9 cellular contexts compared by ENCODE assay signal in the genomic region with DNA sequence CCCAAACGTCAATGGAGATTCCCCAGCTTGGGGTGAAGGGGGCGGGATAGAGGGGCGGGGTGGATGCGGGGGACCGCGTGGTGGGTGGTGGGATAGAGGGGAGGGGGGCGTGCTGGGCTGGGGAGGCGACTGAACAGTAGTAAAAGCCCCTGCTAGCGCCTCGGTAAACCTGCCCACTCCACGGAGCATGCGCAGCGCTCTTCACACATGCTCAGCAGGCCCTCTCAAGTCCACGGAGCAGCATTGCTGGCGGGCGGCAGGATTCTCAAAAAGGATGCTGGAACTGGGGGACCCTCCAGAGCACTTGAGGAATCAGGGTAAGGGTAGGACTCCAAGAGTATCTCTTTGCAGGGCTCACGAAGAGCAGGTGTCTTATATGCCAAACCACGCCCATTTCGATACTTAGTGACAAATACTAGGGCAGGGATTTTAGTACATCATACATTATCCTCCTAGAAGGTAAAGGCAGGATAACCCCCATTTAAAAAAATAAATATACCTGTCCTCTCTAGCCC. TPM values are rescaled to one million over a fixed set of nuclear protein-coding genes. Genes with fewer than 3 reads are reported as not detected.
DNase-seq lines count a peak whose midpoint lies in the region; ATAC-seq and TF ChIP-seq lines count a peak whose summit lies in the region.
"Had no signal": no experiment of that assay in that cellular context is flagged by ENCODE, and none has a peak within 500 bp of the region (broad histone marks: within the 10 kb centered on the region; RNA-seq: fewer than 3 reads in every experiment).

No MANE protein-coding gene starts in this region.

- H3K9ac ChIP-seq in HUES48 (ENCODE audit: low read depth, low read length): no peak overlapping the region

- H3K4me3 Mint-ChIP-seq in T-helper 17 cell: peak overlapping the region; percentile 47
- H3K4me3 Mint-ChIP-seq in neural crest cell: peak overlapping the region; percentile 93

- H3K4me1 ChIP-seq in HUES48 (ENCODE audit: control insufficient read depth, insufficient read depth, low read length): peaks cover 3% of the 10 kb centered on the region; the same call in 1 of the 2 replicates

- H3K4me1 Mint-ChIP-seq in T-helper 17 cell (no peaks in the 10 kb centered on the region), neural crest cell (peaks cover 10% of the 10 kb centered on the region)

- no peak for TF ChIP-seq CTCF in AG09309 (IDR thresholded peaks at IDR 0.05; ENCODE audit: control insufficient read depth, insufficient read depth, low read depth, low read length, missing control alignments)
- TF ChIP-seq CTCF in fibroblast of villous mesenchyme (IDR thresholded peaks at IDR 0.05; ENCODE audit: insufficient read depth, low read depth, low read length): no peak
- no peak for TF ChIP-seq CTCF in neural crest cell (conservative IDR thresholded peaks at IDR 0.05)

- H3K36me3 Mint-ChIP-seq in T-helper 17 cell (ENCODE audit: low read depth): no peaks in the 10 kb centered on the region
- H3K36me3 Mint-ChIP-seq in neural crest cell (ENCODE audit: low read depth): peaks cover 4% of the 10 kb centered on the region

- H3K9me3 Mint-ChIP-seq in neural crest cell: peaks cover 6% of the 10 kb centered on the region

- DNase-seq in AG09309 (ENCODE audit: low read depth): no peak
- no peak for DNase-seq in T-helper 17 cell
- DNase-seq in fibroblast of villous mesenchyme (ENCODE audit: low read depth): peak; percentile 18
- DNase-seq in neural crest cell (ENCODE audit: low read depth, low spot score): peak; percentile 44
- DNase-seq in GOT3 (lab: John Stamatoyannopoulos, UW): no peak
- no peak for DNase-seq in GF-D8 (lab: John Stamatoyannopoulos, UW)

- H3K36me3 ChIP-seq in HUES48 (ENCODE audit: control insufficient read depth, insufficient read depth, low read length): no peaks in the 10 kb centered on the region

- no peaks in the 10 kb centered on the region; the same call in 1 of the 2 replicates for H3K9me3 ChIP-seq in HUES48 (ENCODE audit: control insufficient read depth, insufficient read depth, low read length)
- no peaks in the 10 kb centered on the region for H3K9me3 ChIP-seq in T-helper 17 cell (ENCODE audit: control insufficient read depth, low read length, poor library complexity, severe bottlenecking)

- peak overlapping the region; percentile 49 for H3K4me3 ChIP-seq in AG09309 (ENCODE audit: control insufficient read depth, low read depth, low read length)
- peak overlapping the region; percentile 73 for H3K4me3 ChIP-seq in HUES48 (ENCODE audit: low read depth, low read length)
- H3K4me3 ChIP-seq in fibroblast of villous mesenchyme (ENCODE audit: low read depth, low read length): peak overlapping the region; percentile 48

- ATAC-seq in GM18519 (IDR thresholded peaks at IDR 0.05; ENCODE audit: low FRiP score, unreplicated experiment) (peak; percentile 61), T-helper 17 cell (no peak)
- ATAC-seq: HCT116 had no signal

- no peaks in the 10 kb centered on the region for H3K27me3 ChIP-seq in HUES48 (ENCODE audit: control insufficient read depth, insufficient read depth, low read length)

- H3K27ac ChIP-seq in HUES48 (ENCODE audit: low read depth, low read length): no peak overlapping the region

- H3K27ac Mint-ChIP-seq in T-helper 17 cell (no peak overlapping the region), neural crest cell (ENCODE audit: unreplicated experiment) (no peak overlapping the region)

- peaks cover 4% of the 10 kb centered on the region for H3K27me3 Mint-ChIP-seq in T-helper 17 cell
- H3K27me3 Mint-ChIP-seq in neural crest cell (ENCODE audit: low read depth): no peaks in the 10 kb centered on the region

RNA-seq across cellular contexts. Expression of a gene that starts 0.4 kb away (rescaled TPM):
- under 1 TPM; 0.05 to 0.30 TPM for total RNA-seq in T-helper 17 cell
- 7.4 and 16.8 TPM in 2 replicates for total RNA-seq in fibroblast of villous mesenchyme
- total RNA-seq in neural crest cell: 7.8 and 8.8 TPM in 2 replicates

Comparison
In these comparisons a context has a peak if more than half of its experiments do, and no peak if none do; other contexts are left out.
1. DNase-seq: peak in fibroblast of villous mesenchyme (single experiment) and neural crest cell (single experiment); none in AG09309 (single experiment), T-helper 17 cell (0 of 3), GOT3 (single experiment) and GF-D8 (single experiment).
2. Peak in every context shown above with its lines, with median percentiles within 50 percentile points of each other: H3K4me3 ChIP-seq.